In genomic region chr12:93122089-93122488, GRCh38 we compare ENCODE assay signal across 2 cellular contexts.
A peak's percentile ranks its signal among the peaks of the same experiment; 100 is the strongest.
TF ChIP-seq lines count a peak whose summit lies in the region.

No MANE protein-coding gene starts in this region.

TF ChIP-seq in IMR-90, 13 proteins besides CTCF, POLR2A, EP300 and RAD21:
- TF ChIP-seq SMC3 (IDR thresholded peaks at IDR 0.05; ENCODE audit: low read depth, low read length) (no peak), RFX5 (IDR thresholded peaks at IDR 0.05; ENCODE audit: low read depth, low read length) (no peak), NFE2L2 (IDR thresholded peaks at IDR 0.05; ENCODE audit: low read depth, low read length) (no peak), MAFK (IDR thresholded peaks at IDR 0.05; ENCODE audit: low read depth, low read length) (no peak), CEBPB (IDR thresholded peaks at IDR 0.05; ENCODE audit: low read depth, low read length) (no peak), RCOR1 (IDR thresholded peaks at IDR 0.05; ENCODE audit: insufficient replicate concordance, low read length) (no peak), MAZ (IDR thresholded peaks at IDR 0.05; ENCODE audit: borderline replicate concordance, low read depth, low read length) (no peak), MXI1 (IDR thresholded peaks at IDR 0.05; ENCODE audit: borderline replicate concordance, low read depth, low read length) (no peak), CHD1 (IDR thresholded peaks at IDR 0.05; ENCODE audit: low read depth, low read length) (no peak), USF2 (IDR thresholded peaks at IDR 0.05; ENCODE audit: low read depth, low read length) (no peak), BHLHE40 (IDR thresholded peaks at IDR 0.05; ENCODE audit: low read depth, low read length) (no peak), FOS (IDR thresholded peaks at IDR 0.05; ENCODE audit: low read depth, low read length) (no peak), ELK1 (IDR thresholded peaks at IDR 0.05; ENCODE audit: borderline replicate concordance, low read depth, low read length) (no peak)

TF ChIP-seq in K562, 482 proteins besides CTCF, POLR2A, EP300 and RAD21:
- TF ChIP-seq PBX2 (CRISPR knock-in tag; IDR thresholded peaks at IDR 0.05; ENCODE audit: low read depth) (no peak), PBX2 (tag; conservative IDR thresholded peaks at IDR 0.05; ENCODE audit: low read depth) (peak; percentile 45), BMI1 (IDR thresholded peaks at IDR 0.05; ENCODE audit: low read length) (no peak), ATF7 (IDR thresholded peaks at IDR 0.05) (peak; percentile 59; the same call in 1 of the 2 replicates), JUND (IDR thresholded peaks at IDR 0.05; ENCODE audit: borderline replicate concordance, low read depth, low read length) (peak; percentile 18; the same call in 1 of the 2 replicates), JUND (tag; IDR thresholded peaks at IDR 0.05; ENCODE audit: borderline replicate concordance, low read depth, low read length) (peak; percentile 49; the same call in 1 of the 3 replicates), HMBOX1 (IDR thresholded peaks at IDR 0.05) (0 out of 2 replicates have a peak, but pooled peaks have one; percentile 15), MEIS2 (IDR thresholded peaks at IDR 0.05; ENCODE audit: partially characterized antibody) (peak; percentile 80), EGR1 (conservative IDR thresholded peaks at IDR 0.05) (no peak), GTF2E2 (tag; IDR thresholded peaks at IDR 0.05) (no peak), CXXC5 (CRISPR knock-in tag; IDR thresholded peaks at IDR 0.05) (no peak), ZNF707 (CRISPR knock-in tag; conservative IDR thresholded peaks at IDR 0.05) (no peak), ATF3 (IDR thresholded peaks at IDR 0.05) (peak; percentile 65; the same call in 1 of the 2 replicates), ATF3 (CRISPR knock-in tag; conservative IDR thresholded peaks at IDR 0.05) (no peak), XRCC3 (IDR thresholded peaks at IDR 0.05) (no peak)
TF ChIP-seq in K562: peak in this region for 6.
